Comparison of ENCODE assay signal across 6 cellular contexts in the genomic region with DNA sequence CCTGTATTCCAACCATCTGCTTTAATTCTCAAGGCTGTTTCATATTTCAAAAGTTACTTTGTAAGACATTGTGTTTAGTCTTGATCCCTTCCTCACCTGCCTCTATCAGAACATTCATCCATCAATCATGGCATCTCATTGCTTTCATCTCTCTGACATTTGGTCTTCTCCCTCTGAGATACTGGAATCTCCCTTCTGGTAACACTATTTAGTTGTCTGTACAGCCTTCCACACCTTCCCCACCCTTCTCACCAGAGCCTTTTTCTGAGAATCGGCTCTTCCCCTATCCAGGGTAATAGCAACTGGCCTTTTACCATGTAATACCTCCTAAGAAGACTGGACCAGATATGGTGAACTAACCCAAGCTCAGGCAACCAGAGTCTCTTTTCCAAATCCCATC.
"Had no signal": no experiment of that assay in that cellular context is flagged by ENCODE, and none has a peak within 500 bp of the region (broad histone marks: within the 10 kb centered on the region; RNA-seq: fewer than 3 reads in every experiment).

No MANE protein-coding gene starts in this region.

- DNase-seq: GDM1, GF-D8 had no signal

- FAIRE-seq: GM12891, GM12892, GM18507, GM19239 had no signal
